Comparison of ENCODE assay signal across 8 cellular contexts in the genomic region with DNA sequence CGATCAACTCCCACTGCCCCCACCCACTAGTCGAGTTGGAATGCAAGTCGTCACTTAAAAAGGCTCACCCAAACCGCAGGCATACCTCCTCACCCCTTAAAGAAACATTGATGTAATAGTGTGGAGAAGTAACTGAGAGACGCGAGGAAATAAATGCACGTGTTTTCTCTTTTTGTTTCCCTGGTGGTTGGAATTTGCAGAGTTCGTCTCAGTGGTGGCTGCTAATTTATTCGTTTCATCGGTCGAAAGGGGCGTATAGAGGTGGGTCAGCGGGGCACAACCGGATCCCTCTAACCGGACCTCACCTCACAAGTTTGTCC. TPM values are rescaled to one million over a fixed set of nuclear protein-coding genes. Genes with fewer than 3 reads are reported as not detected.
A peak's percentile ranks its signal among the peaks of the same experiment; 100 is the strongest.
DNase-seq lines count a peak whose midpoint lies in the region; ATAC-seq and TF ChIP-seq lines count a peak whose summit lies in the region.
"Had no signal": no experiment of that assay in that cellular context is flagged by ENCODE, and none has a peak within 500 bp of the region (broad histone marks: within the 10 kb centered on the region; RNA-seq: fewer than 3 reads in every experiment).

No MANE protein-coding gene starts in this region.

- peak overlapping the region; percentile 81 to 89 for H3K4me3 ChIP-seq in stomach smooth muscle (ENCODE audit: low read length in 2 of 2)
- H3K4me3 ChIP-seq in CD4-positive, alpha-beta memory T cell (ENCODE audit: low read length in 2 of 2), result no peak overlapping the region

- H3K27ac ChIP-seq in H9 (ENCODE audit: insufficient read length, low read depth, low read length), result no peak overlapping the region
- H3K27ac ChIP-seq in angular gyrus (ENCODE audit: low read depth, low read length), result peak overlapping the region; percentile 40
- H3K27ac ChIP-seq in stomach smooth muscle (ENCODE audit: low read length), result no peak overlapping the region
- no peak overlapping the region for H3K27ac ChIP-seq in CD4-positive, alpha-beta memory T cell (ENCODE audit: low read depth, low read length)

- peaks cover 36 to 38% of the 10 kb centered on the region in 2 experiments for H3K4me1 Mint-ChIP-seq in H9
- peaks cover 3 to 24% (median 16%) of the 10 kb centered on the region in 4 donors for H3K4me1 Mint-ChIP-seq in CD4-positive, alpha-beta memory T cell

- H2AK5ac ChIP-seq in H9 (ENCODE audit: insufficient read length, low read length), result no peak overlapping the region

- H3K18ac ChIP-seq in H9 (ENCODE audit: insufficient read length, low read depth, low read length), result no peak overlapping the region

- no peak overlapping the region for H4K91ac ChIP-seq in H9 (ENCODE audit: insufficient read length, low read depth, low read length)

- no CpG with 5 or more reads among the region's 15 CpGs for WGBS in H9 (ENCODE audit: extremely low coverage, insufficient read length, low lambda C conversion rate)

- H3K9ac ChIP-seq in H9 (ENCODE audit: extremely low read depth, insufficient read length, low read length), result no peak overlapping the region
- peak overlapping the region; percentile 29 to 48 for H3K9ac ChIP-seq in stomach smooth muscle (ENCODE audit: low read length in 2 of 2)

- H3K36me3 ChIP-seq in stomach smooth muscle (ENCODE audit: control insufficient read depth in 2 of 2, insufficient read depth in 2 of 2, low read length in 2 of 2), result no peaks in the 10 kb centered on the region
- H3K36me3 ChIP-seq in CD4-positive, alpha-beta memory T cell (ENCODE audit: insufficient read depth, low read length), result no peaks in the 10 kb centered on the region

- H3K4me1 ChIP-seq in H9 (ENCODE audit: insufficient read depth, low read length) (no peaks in the 10 kb centered on the region; the same call in 1 of the 2 replicates), stomach smooth muscle (ENCODE audit: control insufficient read depth, insufficient read depth, low read length) (peaks cover 23% of the 10 kb centered on the region)
- peaks cover 4% of the 10 kb centered on the region for H3K4me1 ChIP-seq in CD4-positive, alpha-beta memory T cell (ENCODE audit: insufficient read depth, low read length)

- H3T11ph ChIP-seq in H9 (ENCODE audit: low read length), result no peak overlapping the region

- H3K27ac Mint-ChIP-seq in H9, result peak overlapping the region in 1 of 3 experiments; percentile 92; a peak in 3 of 7 replicates
- H3K27ac Mint-ChIP-seq in CD4-positive, alpha-beta memory T cell, result no peak overlapping the region
- H3K27ac Mint-ChIP-seq: activated naive CD8-positive, alpha-beta T cell had no signal

- CTCF ChIA-PET in CD4-positive, alpha-beta memory T cell (lab: Charles Lee; ENCODE audit: partially characterized antibody), result no interaction called here

- H2BK120ac ChIP-seq in H9 (ENCODE audit: low read depth, low read length, poor library complexity, severe bottlenecking), result no peak overlapping the region

- H3K27me3 Mint-ChIP-seq in H9 (ENCODE audit: low read depth), result peaks cover 93% of the 10 kb centered on the region
- H3K27me3 Mint-ChIP-seq in CD4-positive, alpha-beta memory T cell, result peaks cover 38 to 48% of the 10 kb centered on the region in 2 donors

- no peaks in the 10 kb centered on the region for H4K20me1 ChIP-seq in H9 (ENCODE audit: control insufficient read depth, insufficient read depth, insufficient read length)

- no peaks in the 10 kb centered on the region; a peak in 1 of 7 replicates for H3K36me3 Mint-ChIP-seq in H9 (ENCODE audit: insufficient read depth in 1 of 3, low read depth in 3 of 3)
- H3K36me3 Mint-ChIP-seq in CD4-positive, alpha-beta memory T cell, result no peaks in the 10 kb centered on the region
- H3K36me3 Mint-ChIP-seq: activated naive CD8-positive, alpha-beta T cell had no signal

- H3K4me2 ChIP-seq in H9 (ENCODE audit: insufficient read depth, insufficient read length, low read length), result peak overlapping the region; percentile 84

- no peaks in the 10 kb centered on the region; a peak in 1 of 5 replicates for H3K9me3 Mint-ChIP-seq in H9
- peaks cover 0 to 4% (median 0%) of the 10 kb centered on the region in 8 donors for H3K9me3 Mint-ChIP-seq in CD4-positive, alpha-beta memory T cell

- no peak overlapping the region for H2BK15ac ChIP-seq in H9 (ENCODE audit: low read depth, low read length)

- H3K9me3 ChIP-seq in H9 (ENCODE audit: control insufficient read depth, low read depth, low read length), result no peaks in the 10 kb centered on the region
- no peaks in the 10 kb centered on the region for H3K9me3 ChIP-seq in stomach smooth muscle (ENCODE audit: control insufficient read depth in 2 of 2, low read length in 2 of 2)
- no peaks in the 10 kb centered on the region for H3K9me3 ChIP-seq in CD4-positive, alpha-beta memory T cell (ENCODE audit: control insufficient read depth in 1 of 2, low read length in 2 of 2)

- DNase-seq in H9, result no peak
- peak; percentile 61 for DNase-seq in iris pigment epithelial cell (ENCODE audit: low read depth)
- no peak for DNase-seq in CD4-positive, alpha-beta memory T cell

- peak overlapping the region; percentile 77 for H3K14ac ChIP-seq in H9 (ENCODE audit: insufficient read depth, low read length)

- H3K23ac ChIP-seq in H9 (ENCODE audit: insufficient read length, low read depth, low read length), result no peak overlapping the region

- H3K4ac ChIP-seq in H9 (ENCODE audit: low read depth, low read length), result no peak overlapping the region

- peak overlapping the region; percentile 70 to 91 for H3K4me3 Mint-ChIP-seq in H9
- peak overlapping the region in 3 of 8 donors; percentile 31 to 60 (median 50) for H3K4me3 Mint-ChIP-seq in CD4-positive, alpha-beta memory T cell

- H3K79me1 ChIP-seq in H9 (ENCODE audit: insufficient read depth, low read depth, low read length, poor library complexity, severe bottlenecking), result no peaks in the 10 kb centered on the region

- H2BK20ac ChIP-seq in H9 (ENCODE audit: low read depth, low read length, poor library complexity, severe bottlenecking), result no peak overlapping the region

- no peak overlapping the region for H2BK5ac ChIP-seq in H9 (ENCODE audit: insufficient read length, low read length)

- H4K8ac ChIP-seq in H9 (replicated peaks; ENCODE audit: insufficient read length, low read depth, low read length), result no peak overlapping the region

- H4K5ac ChIP-seq in H9 (ENCODE audit: insufficient read length, low read depth, low read length), result no peak overlapping the region

- H2AFZ ChIP-seq in H9 (ENCODE audit: low read length), result no peak overlapping the region

- intact Hi-C loops in CD4-positive, alpha-beta memory T cell (cut with micrococcal nuclease), result no loop called here

- H3K56ac ChIP-seq in H9 (ENCODE audit: insufficient read length, low read depth, low read length), result no peak overlapping the region

- H2BK12ac ChIP-seq in H9 (ENCODE audit: insufficient read length, low read depth, low read length), result no peak overlapping the region

- ATAC-seq in HG02938 (IDR thresholded peaks at IDR 0.05; ENCODE audit: unreplicated experiment) (no peak), HG03097 (IDR thresholded peaks at IDR 0.05; ENCODE audit: low FRiP score, unreplicated experiment) (no peak)

- no peaks in the 10 kb centered on the region for H3K79me2 ChIP-seq in H9 (ENCODE audit: insufficient read depth, low read length)

- peaks cover 32% of the 10 kb centered on the region for H3K23me2 ChIP-seq in H9 (ENCODE audit: insufficient read length, low read depth, low read length, poor library complexity, severe bottlenecking)

- POLR2A ChIA-PET in CD4-positive, alpha-beta memory T cell (lab: Charles Lee; ENCODE audit: partially characterized antibody), result no interaction called here

- TF ChIP-seq CTCF in H9 (conservative IDR thresholded peaks at IDR 0.05), result peak; percentile 44; the same call in 2 of the 3 replicates

- H3K27me3 ChIP-seq in H9 (ENCODE audit: insufficient read depth, low read length) (peaks cover 37% of the 10 kb centered on the region), stomach smooth muscle (ENCODE audit: control insufficient read depth in 1 of 2, insufficient read depth in 2 of 2, low read length in 2 of 2) (no peaks in the 10 kb centered on the region)
- peaks cover 28% of the 10 kb centered on the region for H3K27me3 ChIP-seq in CD4-positive, alpha-beta memory T cell (ENCODE audit: insufficient read depth, low read length)

RNA-seq across cellular contexts. Expression of gene NPAS3, which starts 5.1 kb away (rescaled TPM):
- total RNA-seq in H9 (2021), result 0.17 and 0.22 TPM in 2 replicates
- not detected for total RNA-seq in CD4-positive, alpha-beta memory T cell
- polyA plus RNA-seq in CD4-positive, alpha-beta memory T cell, result not detected

Comparison
In these comparisons a context has a peak if more than half of its experiments do, and no peak if none do; other contexts are left out.
1. H3K4me3 ChIP-seq: peak in stomach smooth muscle (2 of 2); none in CD4-positive, alpha-beta memory T cell (0 of 2).